In genomic region chr1:214123061-214123784, GRCh38 we compare ENCODE assay signal across 9 cellular contexts.
DNase-seq lines count a peak whose midpoint lies in the region; ATAC-seq and TF ChIP-seq lines count a peak whose summit lies in the region.
"Had no signal": no experiment of that assay in that cellular context is flagged by ENCODE, and none has a peak within 500 bp of the region (broad histone marks: within the 10 kb centered on the region; RNA-seq: fewer than 3 reads in every experiment).

No MANE protein-coding gene starts in this region.

- H3K36me3 Mint-ChIP-seq in chondrocyte (ENCODE audit: low read depth) = no peaks in the 10 kb centered on the region

- H3K4me1 ChIP-seq in tibial nerve = peaks cover 0 to 10% (median 0%) of the 10 kb centered on the region in 4 donors

- TF ChIP-seq EP300 in tibial nerve (IDR thresholded peaks at IDR 0.05) = no peak

- peaks cover 0 to 4% (median 0%) of the 10 kb centered on the region in 4 donors for H3K9me3 ChIP-seq in tibial nerve

- peaks cover 4% of the 10 kb centered on the region for H3K27me3 Mint-ChIP-seq in chondrocyte (ENCODE audit: low read depth)

- peaks cover 16% of the 10 kb centered on the region for H3K4me1 Mint-ChIP-seq in chondrocyte (ENCODE audit: low read depth)

- no peak overlapping the region for H3K4me3 Mint-ChIP-seq in chondrocyte (ENCODE audit: unreplicated experiment)
- H3K4me3 Mint-ChIP-seq: T-helper 1 cell treated with Interleukin-12 subunit alpha and Interleukin-12 subunit beta and Interleukin-4 antibody, amounts not matched to agents 30 μg/mL and 1 μg/mL, for 36 hours had no signal

- no peak overlapping the region for H3K27ac Mint-ChIP-seq in chondrocyte (ENCODE audit: unreplicated experiment)
- H3K27ac Mint-ChIP-seq: T-helper 1 cell treated with Interleukin-12 subunit alpha and Interleukin-12 subunit beta and Interleukin-4 antibody, amounts not matched to agents 30 μg/mL and 1 μg/mL, for 36 hours had no signal

- DNase-seq in DMS53 (lab: John Stamatoyannopoulos, UW) = peak; percentile 95
- DNase-seq in LNCaP clone FGC (ENCODE audit: low read depth) = peak; percentile 84
- peak; percentile 85 for DNase-seq in OCI-M1 (lab: John Stamatoyannopoulos, UW)
- DNase-seq in chondrocyte (ENCODE audit: low spot score) = no peak
- peak; percentile 49 to 53 for DNase-seq in left colon
- peak in 1 of 2 donors; percentile 23 for DNase-seq in tibial nerve (ENCODE audit: low spot score in 2 of 2)
- DNase-seq in posterior vena cava (ENCODE audit: low spot score) = no peak

- ATAC-seq in GM21515 (IDR thresholded peaks at IDR 0.05; ENCODE audit: unreplicated experiment) (peak; percentile 74), left colon (peak; percentile 99)

- WGBS in tibial nerve, 2 donors = 5 to 8% methylated on average over 7 of the region's 7 CpGs

- no peaks in the 10 kb centered on the region for H3K36me3 ChIP-seq in tibial nerve

- TF ChIP-seq CTCF in LNCaP clone FGC (IDR thresholded peaks at IDR 0.05; ENCODE audit: control insufficient read depth, extremely low read depth, insufficient read depth) = peak; percentile 71
- peak; percentile 86 for TF ChIP-seq CTCF in chondrocyte (IDR thresholded peaks at IDR 0.05)
- peak; percentile 17 to 64 (median 38) for TF ChIP-seq CTCF in tibial nerve (IDR thresholded peaks at IDR 0.05)

- TF ChIP-seq POLR2A in tibial nerve (IDR thresholded peaks at IDR 0.05) = no peak

- H3K27ac ChIP-seq in tibial nerve = no peak overlapping the region

- no peaks in the 10 kb centered on the region for H3K27me3 ChIP-seq in tibial nerve

- peaks cover 4% of the 10 kb centered on the region for H3K9me3 Mint-ChIP-seq in chondrocyte (ENCODE audit: low read depth)

- H3K4me3 ChIP-seq in LNCaP clone FGC (ENCODE audit: low read depth, low read length) (no peak overlapping the region), tibial nerve (no peak overlapping the region)

- intact Hi-C loops in left colon (cut with DNase I, micrococcal nuclease) = loop anchor here in 1 of 2 donors (5.0 kb wide), 2 partner anchors 881 to 1001 kb away; no protein-coding TSS in a partner anchor
- intact Hi-C loops in posterior vena cava (cut with DNase I) = no loop called here

Comparison
In these comparisons a context has a peak if more than half of its experiments do, and no peak if none do; other contexts are left out.
1. DNase-seq: peak in DMS53 (single experiment), LNCaP clone FGC (single experiment), OCI-M1 (single experiment) and left colon (2 of 2); none in chondrocyte (single experiment) and posterior vena cava (single experiment).
2. Peak in every context shown above with its lines, with median percentiles within 50 percentile points of each other: CTCF ChIP-seq.